ENCODE assay signal across 1 cellular context in genomic region chr14:92475451-92476187, GRCh38.
TF ChIP-seq lines count a peak whose summit lies in the region.

No MANE protein-coding gene starts in this region.

TF ChIP-seq in GM23338, 12 proteins besides CTCF, POLR2A, EP300 and RAD21 (continued from another document):
- no peak for TF ChIP-seq REST (IDR thresholded peaks at IDR 0.05; ENCODE audit: unreplicated experiment)
- no peak for TF ChIP-seq CREB1 (CRISPR knock-in tag; IDR thresholded peaks at IDR 0.05; ENCODE audit: low read depth)
- no peak for TF ChIP-seq POLR2AphosphoS5 (IDR thresholded peaks at IDR 0.05; ENCODE audit: low read depth)
- no peak for TF ChIP-seq ZNF331 (CRISPR knock-in tag; IDR thresholded peaks at IDR 0.05; ENCODE audit: low read depth)
- TF ChIP-seq EZH2 (IDR thresholded peaks at IDR 0.05; ENCODE audit: low read depth, unreplicated experiment), result no peak
